In genomic region chr5:113147537-113147936, GRCh38 we compare ENCODE assay signal across 20 cellular contexts.
"Had no signal": no experiment of that assay in that cellular context is flagged by ENCODE, and none has a peak within 500 bp of the region (broad histone marks: within the 10 kb centered on the region; RNA-seq: fewer than 3 reads in every experiment).

No MANE protein-coding gene starts in this region.

- DNase-seq: activated CD4-positive, alpha-beta memory T cell treated with anti-CD3 and anti-CD28 coated beads, Interleukin-2, amount 10 ng/mL, durations not matched to agents 7 days and 5 days; activated CD4-positive, alpha-beta T cell treated with anti-CD3 and anti-CD28 coated beads for 4 hours; activated effector memory CD4-positive, alpha-beta T cell treated with Interleukin-2 at 50 U/mL for 16 hours; activated T-cell treated with anti-CD3 and anti-CD28 coated beads, Interleukin-2, amount 50 U/mL, for 24 hours; amygdala; effector CD8-positive, alpha-beta T cell; gastrocnemius medialis; heart left ventricle; left cardiac atrium; naive B cell; small intestine; stimulated activated CD4-positive, alpha-beta T cell treated with anti-CD3 and anti-CD28 coated beads, Interleukin-4, amount 100 ng/mL, for 4 hours; stimulated activated CD8-positive, alpha-beta memory T cell treated with anti-CD3 and anti-CD28 coated beads, Interleukin-4, amount 100 ng/mL, for 48 hours; stimulated activated naive CD4-positive, alpha-beta T cell treated with Interleukin-2 at 50 U/mL for 16 hours; T-helper 1 cell; transverse colon had no signal

- H3K4me1 ChIP-seq: transverse colon had no signal

- H3K9me3 ChIP-seq: gastrocnemius medialis, heart left ventricle, right atrium auricular region, transverse colon, vagina had no signal

- H3K27me3 ChIP-seq: gastrocnemius medialis, heart left ventricle, right atrium auricular region, transverse colon, vagina had no signal

- H3K4me3 ChIP-seq: gastrocnemius medialis, heart left ventricle, lung, right atrium auricular region, transverse colon, vagina had no signal

- H3K36me3 ChIP-seq: gastrocnemius medialis, right atrium auricular region, transverse colon, vagina had no signal

- H3K27ac ChIP-seq: epithelial cell of prostate, gastrocnemius medialis, heart left ventricle, right atrium auricular region, transverse colon, vagina had no signal
